Comparison of ENCODE assay signal across 24 cellular contexts in genomic region chr14:95149441-95149840, GRCh38.
"Had no signal": no experiment of that assay in that cellular context is flagged by ENCODE, and none has a peak within 500 bp of the region (broad histone marks: within the 10 kb centered on the region; RNA-seq: fewer than 3 reads in every experiment).

No MANE protein-coding gene starts in this region.

- H3K4me3 Mint-ChIP-seq: activated CD4-positive, alpha-beta memory T cell treated with anti-CD3 and anti-CD28 coated beads for 36 hours; activated CD4-positive, alpha-beta T cell treated with anti-CD3 and anti-CD28 coated beads, Interleukin-2, amount 10 ng/mL, durations not matched to agents 7 days and 5 days; activated T-cell treated with anti-CD3 and anti-CD28 coated beads, Interleukin-2, amount 50 U/mL, for 4 hours; central memory CD8-positive, alpha-beta T cell; T-cell had no signal

- H3K27ac ChIP-seq: SK-N-MC had no signal

- ATAC-seq: activated naive CD4-positive, alpha-beta T cell treated with anti-CD3 and anti-CD28 coated beads, Interleukin-2, amount 50 U/mL, for 72 hours; activated T-cell treated with anti-CD3 and anti-CD28 coated beads, Interleukin-2, amount 50 U/mL, for 4 hours; K562; T-cell had no signal

- DNase-seq: activated CD4-positive, alpha-beta memory T cell treated with anti-CD3 and anti-CD28 coated beads for 36 hours; activated CD4-positive, alpha-beta T cell treated with anti-CD3 and anti-CD28 coated beads, Interleukin-2, amount 10 ng/mL, durations not matched to agents 7 days and 5 days; activated CD4-positive, CD25-positive, alpha-beta regulatory T cell; activated CD8-positive, alpha-beta memory T cell treated with anti-CD3 and anti-CD28 coated beads for 24 hours; activated effector memory CD4-positive, alpha-beta T cell treated with anti-CD3 and anti-CD28 coated beads, Interleukin-2, amount 50 U/mL, for 16 hours; activated naive CD4-positive, alpha-beta T cell treated with Interleukin-2 at 50 U/mL for 16 hours; activated T-cell treated with anti-CD3 and anti-CD28 coated beads, Interleukin-2, amount 50 U/mL, for 4 hours; Karpas-422; MV-4-11; NCI-H1092 treated with DMSO at 0.1 percent for 48 hours; NCI-H1436; NCI-H1694 treated with DMSO at 0.1 percent for 48 hours; NCI-H2029 treated with DMSO at 0.1 percent for 48 hours; NCI-H510A treated with DMSO at 0.1 percent for 48 hours; NCI-H69; SIG-M5; T-cell; T-helper 2 cell; T1000 had no signal

- H3K27ac Mint-ChIP-seq: activated CD4-positive, alpha-beta memory T cell treated with anti-CD3 and anti-CD28 coated beads for 36 hours; activated CD4-positive, alpha-beta T cell treated with anti-CD3 and anti-CD28 coated beads, Interleukin-2, amount 10 ng/mL, durations not matched to agents 7 days and 5 days; activated naive CD4-positive, alpha-beta T cell treated with anti-CD3 and anti-CD28 coated beads, Interleukin-2, amount 50 U/mL, for 72 hours; T-cell had no signal

- H3K4me3 ChIP-seq: K562, SK-N-MC had no signal

- FAIRE-seq: K562, TTC549 had no signal

- H3K27me3 Mint-ChIP-seq: activated CD4-positive, alpha-beta memory T cell treated with anti-CD3 and anti-CD28 coated beads for 36 hours; activated CD4-positive, alpha-beta T cell treated with anti-CD3 and anti-CD28 coated beads, Interleukin-2, amount 10 ng/mL, durations not matched to agents 7 days and 5 days; central memory CD8-positive, alpha-beta T cell; T-cell had no signal
